ENCODE assay signal across 10 cellular contexts in genomic region chr7:105112440-105113418, GRCh38.
DNase-seq lines count a peak whose midpoint lies in the region; ATAC-seq and TF ChIP-seq lines count a peak whose summit lies in the region.
"Had no signal": no experiment of that assay in that cellular context is flagged by ENCODE, and none has a peak within 500 bp of the region (broad histone marks: within the 10 kb centered on the region; RNA-seq: fewer than 3 reads in every experiment).

No MANE protein-coding gene starts in this region.

- H3K9me3 ChIP-seq in RWPE2 (ENCODE audit: severe bottlenecking) (no peaks in the 10 kb centered on the region), endodermal cell (ENCODE audit: control insufficient read depth, low read length) (no peaks in the 10 kb centered on the region)

- H3K9ac ChIP-seq in endodermal cell (ENCODE audit: extremely low read depth, low read length, poor library complexity, severe bottlenecking): no peak overlapping the region

- no peak overlapping the region for H3K4me3 ChIP-seq in RWPE2 (ENCODE audit: severe bottlenecking)
- no peak overlapping the region for H3K4me3 ChIP-seq in endodermal cell (ENCODE audit: low read length)

- H3K36me3 Mint-ChIP-seq in CD14-positive monocyte (peaks cover 63 to 87% of the 10 kb centered on the region in 2 donors), endodermal cell (ENCODE audit: low read depth) (peaks cover 76% of the 10 kb centered on the region), nephron (ENCODE audit: low read depth) (peaks cover 68% of the 10 kb centered on the region)

- 91 to 100% methylated on average over 2 to 11 of the region's 11 CpGs for WGBS in endodermal cell (ENCODE audit: insufficient coverage in 1 of 2, insufficient read length in 1 of 2), 2 experiments

- no peaks in the 10 kb centered on the region for H3K9me3 Mint-ChIP-seq in CD14-positive monocyte
- H3K9me3 Mint-ChIP-seq in endodermal cell: no peaks in the 10 kb centered on the region
- H3K9me3 Mint-ChIP-seq in nephron: no peaks in the 10 kb centered on the region

- H3K4me3 Mint-ChIP-seq in CD14-positive monocyte (no peak overlapping the region), endodermal cell (no peak overlapping the region), nephron (no peak overlapping the region)

- ATAC-seq in RWPE2 (ENCODE audit: low read depth): peak; percentile 15; the same call in 1 of the 3 replicates
- no peak for ATAC-seq in GM18861 (IDR thresholded peaks at IDR 0.05; ENCODE audit: unreplicated experiment)
- ATAC-seq in GM19328 (IDR thresholded peaks at IDR 0.05; ENCODE audit: unreplicated experiment): no peak

- CTCF ChIA-PET in GM10248 (lab: Yijun Ruan, JAX): interaction anchor here (0.9 to 1.7 kb wide), 2 partner anchors 10 to 14 kb away, joined by 3 to 8 read pairs; no protein-coding TSS in a partner anchor

- H3K27ac ChIP-seq in RWPE2 (ENCODE audit: poor library complexity, severe bottlenecking) (no peak overlapping the region), endodermal cell (ENCODE audit: low read depth, low read length) (no peak overlapping the region)

- no peaks in the 10 kb centered on the region for H3K27me3 ChIP-seq in RWPE2 (ENCODE audit: insufficient read depth, poor library complexity, severe bottlenecking)
- no peaks in the 10 kb centered on the region for H3K27me3 ChIP-seq in endodermal cell (ENCODE audit: control insufficient read depth, insufficient read depth, low read length, poor library complexity, severe bottlenecking)

- H3K27me3 Mint-ChIP-seq in CD14-positive monocyte (ENCODE audit: low read depth in 3 of 3) (peaks cover 0 to 2% (median 0%) of the 10 kb centered on the region in 3 donors), endodermal cell (ENCODE audit: insufficient read depth) (no peaks in the 10 kb centered on the region), nephron (ENCODE audit: low read depth) (no peaks in the 10 kb centered on the region)

- H3K4me1 ChIP-seq in RWPE2 (ENCODE audit: insufficient read depth, poor library complexity, severe bottlenecking) (no peaks in the 10 kb centered on the region), endodermal cell (ENCODE audit: control insufficient read depth, insufficient read depth, low read length) (no peaks in the 10 kb centered on the region)

- DNase-seq in CD14-positive monocyte (ENCODE audit: low spot score): no peak
- no peak for DNase-seq in RWPE2 (ENCODE audit: low spot score)
- DNase-seq in endodermal cell: no peak
- DNase-seq in GM10248 (ENCODE audit: extremely low spot score): no peak
- DNase-seq in UCSD-AML1 (lab: John Stamatoyannopoulos, UW; ENCODE audit: unreplicated experiment): no peak
- DNase-seq: KG1, NCI-H226 had no signal

- H3K4me1 Mint-ChIP-seq in CD14-positive monocyte (no peaks in the 10 kb centered on the region), endodermal cell (no peaks in the 10 kb centered on the region), nephron (peaks cover 5% of the 10 kb centered on the region)

- peak overlapping the region in 5 of 7 donors; percentile 8 to 85 (median 22) for H3K27ac Mint-ChIP-seq in CD14-positive monocyte
- peak overlapping the region; percentile 64 for H3K27ac Mint-ChIP-seq in endodermal cell
- H3K27ac Mint-ChIP-seq in nephron: peak overlapping the region in 2 of 3 experiments; percentile 13 to 44

- H3K36me3 ChIP-seq in RWPE2 (ENCODE audit: low read depth) (peaks cover 92% of the 10 kb centered on the region), endodermal cell (ENCODE audit: control insufficient read depth, insufficient read depth, low read length) (peaks cover 96% of the 10 kb centered on the region)

- POLR2A ChIA-PET in GM10248 (lab: Yijun Ruan, JAX): no interaction called here

- no peak for TF ChIP-seq CTCF in CD14-positive monocyte (IDR thresholded peaks at IDR 0.05)
- TF ChIP-seq CTCF in RWPE2 (IDR thresholded peaks at IDR 0.05; ENCODE audit: poor library complexity, severe bottlenecking): no peak
- TF ChIP-seq CTCF in endodermal cell (conservative IDR thresholded peaks at IDR 0.05): no peak
- no peak for TF ChIP-seq CTCF in nephron (IDR thresholded peaks at IDR 0.05; ENCODE audit: unreplicated experiment in 3 of 3)
- TF ChIP-seq CTCF in GM10248 (IDR thresholded peaks at IDR 0.05; ENCODE audit: control extremely low read depth, extremely low read depth, low read depth, missing control alignments): no peak

- intact Hi-C loops in CD14-positive monocyte (cut with micrococcal nuclease): no loop called here
